ENCODE assay signal across 1 cellular context in the genomic region with DNA sequence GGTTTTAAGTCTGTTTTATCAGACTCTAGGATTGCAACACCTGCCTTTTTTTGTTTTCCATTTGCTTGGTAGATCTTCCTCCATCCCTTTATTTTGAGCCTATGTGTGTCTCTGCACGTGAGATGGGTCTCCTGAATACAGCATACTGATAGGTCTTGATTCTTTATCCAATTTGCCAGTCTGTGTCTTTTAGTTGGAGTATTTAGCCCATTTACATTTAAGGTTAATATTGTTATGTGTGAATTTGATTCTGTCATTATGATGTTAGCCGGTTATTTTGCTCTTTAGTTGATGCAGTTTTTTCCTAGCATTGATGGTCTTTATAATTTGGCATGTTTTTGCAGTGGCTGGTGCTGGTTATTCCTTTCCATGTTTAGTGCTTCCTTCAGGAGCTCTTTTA. TPM values are rescaled to one million over a fixed set of nuclear protein-coding genes. Genes with fewer than 3 reads are reported as not detected.
"Had no signal": no experiment of that assay in that cellular context is flagged by ENCODE, and none has a peak within 500 bp of the region (broad histone marks: within the 10 kb centered on the region; RNA-seq: fewer than 3 reads in every experiment).

No MANE protein-coding gene starts in this region.

RNA-seq across cellular contexts. Expression of a gene that starts 27.2 kb away (rescaled TPM):
- polyA plus RNA-seq: HepG2 had no signal
